In genomic region chr12:115251727-115252126, GRCh38 we compare ENCODE assay signal across 19 cellular contexts.
DNase-seq lines count a peak whose midpoint lies in the region; ATAC-seq and TF ChIP-seq lines count a peak whose summit lies in the region.
"Had no signal": no experiment of that assay in that cellular context is flagged by ENCODE, and none has a peak within 500 bp of the region (broad histone marks: within the 10 kb centered on the region; RNA-seq: fewer than 3 reads in every experiment).

No MANE protein-coding gene starts in this region.

- no peaks in the 10 kb centered on the region; the same call in 1 of the 2 replicates for H3K36me3 ChIP-seq in GM23338 (ENCODE audit: insufficient read depth)
- no peaks in the 10 kb centered on the region for H3K36me3 ChIP-seq in neuronal stem cell (replicated peaks in 1 of 2; ENCODE audit: control insufficient read depth in 2 of 2, insufficient read depth in 2 of 2, low read length in 2 of 2)
- no peaks in the 10 kb centered on the region for H3K36me3 ChIP-seq in thyroid gland
- no peaks in the 10 kb centered on the region for H3K36me3 ChIP-seq in esophagus squamous epithelium
- H3K36me3 ChIP-seq: BLaER1 had no signal

- peaks cover 9% of the 10 kb centered on the region; the same call in 2 of the 3 replicates for H3K4me1 Mint-ChIP-seq in GM23338
- no peaks in the 10 kb centered on the region for H3K4me1 Mint-ChIP-seq in stimulated activated naive CD8-positive, alpha-beta T cell treated with anti-CD3 and anti-CD28 coated beads, Interleukin-15, amount 100 ng/mL, for 72 hours
- H3K4me1 Mint-ChIP-seq: CD8-positive, alpha-beta memory T cell; T-helper 17 cell had no signal

- no peaks in the 10 kb centered on the region for H3K9me3 ChIP-seq in neuronal stem cell (replicated peaks in 1 of 2; ENCODE audit: control insufficient read depth in 2 of 2, insufficient read depth in 1 of 2, low read depth in 1 of 2, low read length in 2 of 2)
- H3K9me3 ChIP-seq in thyroid gland, result no peaks in the 10 kb centered on the region
- no peaks in the 10 kb centered on the region for H3K9me3 ChIP-seq in esophagus squamous epithelium
- H3K9me3 ChIP-seq: BLaER1 had no signal

- no peaks in the 10 kb centered on the region for H3F3A ChIP-seq in GM23338 (replicated peaks; ENCODE audit: low read depth)

- TF ChIP-seq POLR2A in thyroid gland (IDR thresholded peaks at IDR 0.05) (no peak), esophagus squamous epithelium (IDR thresholded peaks at IDR 0.05) (no peak)

- peak overlapping the region; percentile 25 for H3K18ac ChIP-seq in neuronal stem cell (ENCODE audit: low read length)

- H3K4me2 ChIP-seq in GM23338, result no peak overlapping the region
- no peak overlapping the region for H3K4me2 ChIP-seq in neuronal stem cell (ENCODE audit: insufficient read depth, low read length, poor library complexity, severe bottlenecking)
- H3K4me2 ChIP-seq: BLaER1, KMS-11 had no signal

- no peak overlapping the region for H3K14ac ChIP-seq in neuronal stem cell (ENCODE audit: low read length)

- H3K4me3 ChIP-seq in GM23338 (no peak overlapping the region), choroid plexus epithelial cell (ENCODE audit: low read depth, low read length) (no peak overlapping the region), neuronal stem cell (ENCODE audit: low read length in 2 of 2) (no peak overlapping the region), thyroid gland (replicated peaks in 1 of 3) (no peak overlapping the region), esophagus squamous epithelium (no peak overlapping the region)
- H3K4me3 ChIP-seq: BLaER1 had no signal

- no CpG with 5 or more reads among the region's 6 CpGs for WGBS in neuronal stem cell (ENCODE audit: extremely low coverage in 2 of 2, insufficient read length in 2 of 2, insufficient replicate concordance in 1 of 2), 2 donors
- 80 to 92% methylated on average over 6 of the region's 6 CpGs for WGBS in thyroid gland, 2 donors
- WGBS in esophagus squamous epithelium, 2 donors, result 81 to 83% methylated on average over 6 of the region's 6 CpGs

- no peaks in the 10 kb centered on the region for H3K79me1 ChIP-seq in neuronal stem cell (ENCODE audit: low read depth, low read length)

- no peak overlapping the region for H3K4me3 Mint-ChIP-seq in GM23338
- H3K4me3 Mint-ChIP-seq in stimulated activated naive CD8-positive, alpha-beta T cell treated with anti-CD3 and anti-CD28 coated beads, Interleukin-15, amount 100 ng/mL, for 72 hours, result no peak overlapping the region
- H3K4me3 Mint-ChIP-seq: CD8-positive, alpha-beta memory T cell; H9; T-helper 17 cell had no signal

- no peak for ATAC-seq in GM23338
- no peak for ATAC-seq in HG03108 (IDR thresholded peaks at IDR 0.05; ENCODE audit: unreplicated experiment)
- ATAC-seq in stimulated activated naive CD8-positive, alpha-beta T cell treated with anti-CD3 and anti-CD28 coated beads, Interleukin-15, amount 100 ng/mL, for 72 hours, result no peak
- ATAC-seq: T-helper 17 cell had no signal

- peak; percentile 39 for DNase-seq in GM23338 (ENCODE audit: low spot score)
- DNase-seq in NCI-H226, result peak; percentile 58
- DNase-seq in choroid plexus epithelial cell (ENCODE audit: low read depth), result peak; percentile 14
- no peak for DNase-seq in neuronal stem cell (ENCODE audit: low spot score)
- no peak for DNase-seq in thyroid gland
- no peak for DNase-seq in stimulated activated naive CD8-positive, alpha-beta T cell treated with anti-CD3 and anti-CD28 coated beads, Interleukin-15, amount 100 ng/mL, for 72 hours
- DNase-seq in esophagus squamous epithelium (lab: John Stamatoyannopoulos, UW), result no peak
- DNase-seq: CD8-positive, alpha-beta memory T cell; DMS79; GF-D8; H9; NCI-H1105; NCI-H187; NCI-H69; NK-92 treated with Interleukin-12 subunit alpha and Interleukin-12 subunit beta, amount 100 ng/mL, for 24 hours; T-helper 17 cell had no signal

- no peaks in the 10 kb centered on the region for H4K20me1 ChIP-seq in GM23338 (replicated peaks; ENCODE audit: insufficient read depth)
- H4K20me1 ChIP-seq: BLaER1 had no signal

- H2BK5ac ChIP-seq in neuronal stem cell (ENCODE audit: low read length), result no peak overlapping the region

- H2AFZ ChIP-seq in GM23338 (no peak overlapping the region), neuronal stem cell (ENCODE audit: low read length) (no peak overlapping the region)

- no peaks in the 10 kb centered on the region for H3K79me2 ChIP-seq in GM23338 (replicated peaks; ENCODE audit: insufficient read depth)

- H3K27me3 ChIP-seq in GM23338 (ENCODE audit: insufficient read depth) (no peaks in the 10 kb centered on the region), neuronal stem cell (ENCODE audit: control insufficient read depth in 3 of 3, insufficient read depth in 3 of 3, low read depth in 1 of 3, low read length in 3 of 3) (no peaks in the 10 kb centered on the region), thyroid gland (no peaks in the 10 kb centered on the region), esophagus squamous epithelium (no peaks in the 10 kb centered on the region)
- H3K27me3 ChIP-seq: BLaER1 had no signal

- no peak overlapping the region for H2BK15ac ChIP-seq in neuronal stem cell (ENCODE audit: low read length)

- H3K23ac ChIP-seq in neuronal stem cell (ENCODE audit: low read depth, low read length, poor library complexity), result no peak overlapping the region

- H3K9me3 Mint-ChIP-seq in GM23338, result peaks cover 3% of the 10 kb centered on the region; the same call in 1 of the 3 replicates
- peaks cover 7 to 16% of the 10 kb centered on the region in 2 donors for H3K9me3 Mint-ChIP-seq in stimulated activated naive CD8-positive, alpha-beta T cell treated with anti-CD3 and anti-CD28 coated beads, Interleukin-15, amount 100 ng/mL, for 72 hours

- H4K91ac ChIP-seq in neuronal stem cell (ENCODE audit: low read depth, low read length, poor library complexity), result no peak overlapping the region

- no peaks in the 10 kb centered on the region; the same call in 2 of the 3 replicates for H3K36me3 Mint-ChIP-seq in GM23338 (ENCODE audit: low read depth)
- H3K36me3 Mint-ChIP-seq: CD8-positive, alpha-beta memory T cell had no signal

- H3K27ac ChIP-seq in GM23338 (ENCODE audit: low read depth), result no peak overlapping the region
- no peak overlapping the region for H3K27ac ChIP-seq in neuronal stem cell (replicated peaks; ENCODE audit: low read length)
- H3K27ac ChIP-seq in thyroid gland, result no peak overlapping the region
- no peak overlapping the region for H3K27ac ChIP-seq in esophagus squamous epithelium
- H3K27ac ChIP-seq: BLaER1, KMS-11 had no signal

- H3K27me3 Mint-ChIP-seq in GM23338 (ENCODE audit: insufficient read depth, low read depth, poor library complexity), result peaks cover 5% of the 10 kb centered on the region
- H3K27me3 Mint-ChIP-seq in stimulated activated naive CD8-positive, alpha-beta T cell treated with anti-CD3 and anti-CD28 coated beads, Interleukin-15, amount 100 ng/mL, for 72 hours, result peaks cover 8% of the 10 kb centered on the region
- H3K27me3 Mint-ChIP-seq: CD8-positive, alpha-beta memory T cell; T-helper 17 cell had no signal

- H3K4ac ChIP-seq in neuronal stem cell (ENCODE audit: low read length), result no peak overlapping the region

- H3K4me1 ChIP-seq in GM23338 (ENCODE audit: insufficient read depth) (no peaks in the 10 kb centered on the region), neuronal stem cell (ENCODE audit: control insufficient read depth in 2 of 2, insufficient read depth in 1 of 2, low read depth in 1 of 2, low read length in 2 of 2) (no peaks in the 10 kb centered on the region), thyroid gland (no peaks in the 10 kb centered on the region), esophagus squamous epithelium (peaks cover 0 to 13% (median 2%) of the 10 kb centered on the region in 3 donors)
- H3K4me1 ChIP-seq: BLaER1 had no signal

- intact Hi-C loops in thyroid gland (cut with DNase I) (no loop called here), esophagus squamous epithelium (cut with DNase I) (no loop called here)

- no peak overlapping the region for H2AK5ac ChIP-seq in neuronal stem cell (ENCODE audit: low read depth, low read length)

- no peak overlapping the region for H3K9ac ChIP-seq in neuronal stem cell (ENCODE audit: low read depth, low read length, poor library complexity)
- H3K9ac ChIP-seq: BLaER1, KMS-11 had no signal

- peaks cover 11% of the 10 kb centered on the region; the same call in 1 of the 2 replicates for H3K9me2 ChIP-seq in GM23338 (ENCODE audit: insufficient read depth)

- no peak overlapping the region for H4K8ac ChIP-seq in neuronal stem cell (ENCODE audit: low read depth, low read length)

- H2BK120ac ChIP-seq in neuronal stem cell (ENCODE audit: low read depth, low read length), result no peak overlapping the region

- H2BK12ac ChIP-seq in neuronal stem cell (ENCODE audit: low read length), result no peak overlapping the region

- TF ChIP-seq CTCF in GM23338 (conservative IDR thresholded peaks at IDR 0.05; ENCODE audit: low read depth in 2 of 2), result no peak
- no peak for TF ChIP-seq CTCF in choroid plexus epithelial cell (conservative IDR thresholded peaks at IDR 0.05; ENCODE audit: low read depth, low read length)
- TF ChIP-seq CTCF in thyroid gland (IDR thresholded peaks at IDR 0.05), result no peak
- no peak for TF ChIP-seq CTCF in esophagus squamous epithelium (IDR thresholded peaks at IDR 0.05)

- H3K27ac Mint-ChIP-seq in GM23338, result no peak overlapping the region
- no peak overlapping the region for H3K27ac Mint-ChIP-seq in stimulated activated naive CD8-positive, alpha-beta T cell treated with anti-CD3 and anti-CD28 coated beads, Interleukin-15, amount 100 ng/mL, for 72 hours
- H3K27ac Mint-ChIP-seq: H9, T-helper 17 cell had no signal

TF ChIP-seq in GM23338, 12 proteins besides CTCF, POLR2A, EP300 and RAD21 (continues in another document):
- no peak for TF ChIP-seq ZNF331 (CRISPR knock-in tag; IDR thresholded peaks at IDR 0.05; ENCODE audit: low read depth)
- no peak for TF ChIP-seq STAT1 (IDR thresholded peaks at IDR 0.05; ENCODE audit: unreplicated experiment)
- no peak for TF ChIP-seq POLR2AphosphoS5 (IDR thresholded peaks at IDR 0.05; ENCODE audit: low read depth)
- TF ChIP-seq ETS1 (IDR thresholded peaks at IDR 0.05), result no peak
- no peak for TF ChIP-seq JUNB (IDR thresholded peaks at IDR 0.05; ENCODE audit: unreplicated experiment)
- no peak for TF ChIP-seq CREB1 (CRISPR knock-in tag; IDR thresholded peaks at IDR 0.05; ENCODE audit: low read depth)
- TF ChIP-seq EZH2phosphoT487 (IDR thresholded peaks at IDR 0.05; ENCODE audit: unreplicated experiment), result no peak

Comparison
In these comparisons a context has a peak if more than half of its experiments do, and no peak if none do; other contexts are left out.
1. DNase-seq: peak in GM23338 (single experiment), NCI-H226 (single experiment) and choroid plexus epithelial cell (single experiment); none in neuronal stem cell (single experiment), thyroid gland (0 of 2), stimulated activated naive CD8-positive, alpha-beta T cell treated with anti-CD3 and anti-CD28 coated beads, Interleukin-15, amount 100 ng/mL, for 72 hours (0 of 2) and esophagus squamous epithelium (single experiment).